Comparison of ENCODE assay signal across 16 cellular contexts in genomic region chr5:141340781-141341354, GRCh38. TPM values are rescaled to one million over a fixed set of nuclear protein-coding genes. Genes with fewer than 3 reads are reported as not detected.
DNase-seq lines count a peak whose midpoint lies in the region; ATAC-seq and TF ChIP-seq lines count a peak whose summit lies in the region.
"Not testable (repeated sequence)": the region's sequence is repeated elsewhere in the genome, so short reads cannot be mapped to it uniquely, and the experiment has no call there.
"Had no signal": no experiment of that assay in that cellular context is flagged by ENCODE, and none has a peak within 500 bp of the region (broad histone marks: within the 10 kb centered on the region; RNA-seq: fewer than 3 reads in every experiment).

No MANE protein-coding gene starts in this region.

- H3K27me3 ChIP-seq in heart left ventricle (peaks cover 0 to 28% (median 0%) of the 10 kb centered on the region in 9 donors), heart right ventricle (peaks cover 0 to 54% (median 0%) of the 10 kb centered on the region in 7 donors), psoas muscle (ENCODE audit: insufficient read depth in 3 of 3, low read length in 2 of 3) (peaks cover 0 to 29% (median 16%) of the 10 kb centered on the region in 3 donors)
- H3K27me3 ChIP-seq in left ventricle myocardium inferior (ENCODE audit: low read depth): not testable (repeated sequence)

- ATAC-seq in Right ventricle myocardium superior (ENCODE audit: poor library complexity); heart left ventricle; psoas muscle: not testable (repeated sequence)
- peak in 2 of 8 donors; percentile 29 to 39 for ATAC-seq in heart right ventricle

- intact Hi-C loops in Right ventricle myocardium superior (cut with DNase I); left ventricle myocardium inferior (cut with micrococcal nuclease); posterior vena cava (cut with DNase I); psoas muscle (cut with DNase I): not testable (repeated sequence)
- intact Hi-C loops in heart left ventricle (cut with DNase I) (loop anchor here in 3 of 10 donors (5.0 to 10.0 kb wide), 4 partner anchors 64 to 221 kb away; partner anchors contain the start of genes PCDHGA9 (in 1 of the 3) and PCDHGB6 (in 1 of the 3)), heart right ventricle (cut with DNase I) (loop anchor here in 4 of 10 donors (5.0 to 10.0 kb wide), 3 partner anchors 81 to 224 kb away; partner anchors contain the start of gene PCDHGA11 (in 1 of the 4))

- not testable (repeated sequence) for TF ChIP-seq CTCF in coronary artery (IDR thresholded peaks at IDR 0.05); heart left ventricle (IDR thresholded peaks at IDR 0.05); heart right ventricle (IDR thresholded peaks at IDR 0.05); left ventricle myocardium inferior (IDR thresholded peaks at IDR 0.05; ENCODE audit: borderline replicate concordance); psoas muscle (IDR thresholded peaks at IDR 0.05)

- 54 to 72% (median 65%) methylated on average over 34 to 45 of the region's 45 CpGs for WGBS in heart left ventricle, 4 donors
- WGBS in heart right ventricle, 2 donors: 49 to 55% methylated on average over 36 to 44 of the region's 45 CpGs
- WGBS in psoas muscle, 3 donors: 47 to 61% (median 58%) methylated on average over 29 to 44 of the region's 45 CpGs

- H3K27ac ChIP-seq in coronary artery, psoas muscle: not testable (repeated sequence)
- H3K27ac ChIP-seq in heart left ventricle (peak overlapping the region in 3 of 12 donors; percentile 73 to 82 (median 81)), heart right ventricle (peak overlapping the region in 2 of 10 donors; percentile 77 to 83), left ventricle myocardium inferior (replicated peaks) (peak overlapping the region; percentile 84)

- DNase-seq in coronary artery (ENCODE audit: low spot score); heart right ventricle; left ventricle myocardium inferior; psoas muscle: not testable (repeated sequence)
- peak; percentile 54 for DNase-seq in Right ventricle myocardium superior
- peak in 1 of 5 donors; percentile 66 for DNase-seq in heart left ventricle
- DNase-seq in posterior vena cava (ENCODE audit: low spot score): peak; percentile 34

- TF ChIP-seq POLR2A in heart left ventricle (IDR thresholded peaks at IDR 0.05): not testable (repeated sequence)

- peak overlapping the region; percentile 15 for H3K4me3 ChIP-seq in coronary artery
- peak overlapping the region in 11 of 12 donors; percentile 1 to 61 (median 38) for H3K4me3 ChIP-seq in heart left ventricle
- H3K4me3 ChIP-seq in heart right ventricle: peak overlapping the region in 9 of 10 donors; percentile 12 to 54 (median 32)
- H3K4me3 ChIP-seq in left ventricle myocardium inferior: peak overlapping the region; percentile 65
- peak overlapping the region; percentile 40 for H3K4me3 ChIP-seq in psoas muscle

- not testable (repeated sequence) for H3K4me1 ChIP-seq in heart left ventricle, heart right ventricle, left ventricle myocardium inferior, psoas muscle

- peaks cover 0 to 98% (median 46%) of the 10 kb centered on the region in 12 donors for H3K9me3 ChIP-seq in heart left ventricle
- H3K9me3 ChIP-seq in heart right ventricle: peaks cover 0 to 99% (median 35%) of the 10 kb centered on the region in 11 donors
- H3K9me3 ChIP-seq in left ventricle myocardium inferior (replicated peaks): peaks cover 98% of the 10 kb centered on the region
- H3K9me3 ChIP-seq in psoas muscle: peaks cover 29% of the 10 kb centered on the region

- not testable (repeated sequence) for H3K36me3 ChIP-seq in heart left ventricle; heart right ventricle; left ventricle myocardium inferior; psoas muscle (ENCODE audit: insufficient read depth in 1 of 2, low read depth in 1 of 2)

RNA-seq across cellular contexts. Expression of gene PCDHGA2, which starts 2.3 kb away (rescaled TPM):
- total RNA-seq in Right ventricle myocardium superior: 6.5 TPM
- total RNA-seq in heart left ventricle: 10 to 100 TPM in 6 of 9 donors, 1 to 10 TPM in 3; 5.8 to 15.1 (median 10.7) TPM
- 1 to 10 TPM; 2.7 to 3.6 TPM for polyA plus RNA-seq in heart left ventricle
- total RNA-seq in heart right ventricle: 10 to 100 TPM in 6 of 10 donors, 1 to 10 TPM in 4; 7.0 to 15.3 (median 12.2) TPM
- 1 to 10 TPM; 1.6 to 2.0 TPM for polyA plus RNA-seq in heart right ventricle
- total RNA-seq in left ventricle myocardium inferior: 7.8 TPM
- 1 to 10 TPM; 3.7 to 7.4 TPM for total RNA-seq in posterior vena cava
- total RNA-seq in psoas muscle: 1 to 10 TPM; 1.2 to 1.8 (median 1.6) TPM
- 1 to 10 TPM in 1 of 3 donors, under 1 TPM in 2; 0.22 to 1.1 (median 0.25) TPM for polyA plus RNA-seq in psoas muscle
- total RNA-seq: Calu3; CD4-positive, alpha-beta T cell; CD4-positive, CD25-positive, alpha-beta regulatory T cell; CD8-positive, alpha-beta T cell had no signal
- polyA plus RNA-seq: CD14-positive monocyte; CD4-positive, alpha-beta memory T cell; CD4-positive, CD25-positive, alpha-beta regulatory T cell; CD8-positive, alpha-beta memory T cell had no signal

RNA-seq across cellular contexts. Expression of gene PCDHGA3, which starts 2.8 kb away (rescaled TPM):
- total RNA-seq in Right ventricle myocardium superior: 13.0 TPM
- 10 to 100 TPM in 8 of 9 donors, 1 to 10 TPM in 1; 7.6 to 27.2 (median 14.7) TPM for total RNA-seq in heart left ventricle
- 1 to 10 TPM; 3.5 to 5.9 TPM for polyA plus RNA-seq in heart left ventricle
- total RNA-seq in heart right ventricle: 10 to 100 TPM; 10.0 to 21.0 (median 15.2) TPM
- 1 to 10 TPM; 1.3 to 7.5 TPM for polyA plus RNA-seq in heart right ventricle
- 12.2 TPM for total RNA-seq in left ventricle myocardium inferior
- 1 to 10 TPM; 2.0 to 3.0 TPM for total RNA-seq in posterior vena cava
- 1 to 10 TPM in 3 of 4 donors, under 1 TPM in 1; 0.97 to 2.4 (median 1.7) TPM for total RNA-seq in psoas muscle
- under 1 TPM; 0.33 to 0.67 (median 0.34) TPM for polyA plus RNA-seq in psoas muscle
- total RNA-seq: A172; Calu3; CD4-positive, alpha-beta T cell; CD4-positive, CD25-positive, alpha-beta regulatory T cell; CD8-positive, alpha-beta memory T cell; CD8-positive, alpha-beta T cell had no signal
- polyA plus RNA-seq: A549; CD14-positive monocyte; CD4-positive, CD25-positive, alpha-beta regulatory T cell; CD8-positive, alpha-beta memory T cell had no signal

RNA-seq across cellular contexts. Expression of gene PCDHGB1, which starts 9.0 kb away (rescaled TPM):
- total RNA-seq in Right ventricle myocardium superior (7.8 TPM), heart left ventricle (10 to 100 TPM in 4 of 9 donors, 1 to 10 TPM in 5; 4.4 to 11.9 (median 8.6) TPM), heart right ventricle (10 to 100 TPM in 3 of 10 donors, 1 to 10 TPM in 7; 5.2 to 13.2 (median 9.0) TPM), left ventricle myocardium inferior (5.7 TPM), posterior vena cava (1 to 10 TPM; 2.6 to 2.8 TPM), psoas muscle (1 to 10 TPM in 2 of 4 donors, under 1 TPM in 2; 0.71 to 1.8 (median 1.2) TPM)
- polyA plus RNA-seq in heart left ventricle (1 to 10 TPM in 1 of 2 donors, under 1 TPM in 1; 0.85 to 5.9 TPM), heart right ventricle (1 to 10 TPM in 1 of 2 donors, under 1 TPM in 1; 0.19 to 7.2 TPM), psoas muscle (under 1 TPM; 0.08 to 0.22 (median 0.12) TPM)
- total RNA-seq: CD4-positive, CD25-positive, alpha-beta regulatory T cell; CD8-positive, alpha-beta memory T cell; CD8-positive, alpha-beta T cell had no signal
- polyA plus RNA-seq: CD14-positive monocyte; CD4-positive, alpha-beta memory T cell; CD4-positive, CD25-positive, alpha-beta regulatory T cell; CD8-positive, alpha-beta memory T cell had no signal

RNA-seq across cellular contexts. Expression of gene PCDHGA1, which starts 10.6 kb away (rescaled TPM):
- 2.7 TPM for total RNA-seq in Right ventricle myocardium superior
- 1 to 10 TPM; 2.1 to 4.9 (median 3.5) TPM for total RNA-seq in heart left ventricle
- 1 to 10 TPM; 1.3 to 1.4 TPM for polyA plus RNA-seq in heart left ventricle
- total RNA-seq in heart right ventricle: 1 to 10 TPM; 2.1 to 5.0 (median 2.8) TPM
- polyA plus RNA-seq in heart right ventricle: 1 to 10 TPM in 1 of 2 donors, under 1 TPM in 1; 0.57 to 1.5 TPM
- 3.1 TPM for total RNA-seq in left ventricle myocardium inferior
- total RNA-seq in posterior vena cava: under 1 TPM; 0.81 to 0.93 TPM
- 1 to 10 TPM in 1 of 4 donors, under 1 TPM in 3; 0.51 to 1.4 (median 0.65) TPM for total RNA-seq in psoas muscle
- polyA plus RNA-seq in psoas muscle: 1 to 10 TPM in 1 of 3 donors, under 1 TPM in 2; 0.27 to 2.1 (median 0.56) TPM
- total RNA-seq: Calu3; CD4-positive, alpha-beta T cell had no signal
- polyA plus RNA-seq: CD14-positive monocyte; CD4-positive, alpha-beta memory T cell; CD8-positive, alpha-beta memory T cell had no signal

RNA-seq across cellular contexts. Expression of gene PCDHGA4, which starts 14.0 kb away (rescaled TPM):
- total RNA-seq in Right ventricle myocardium superior (9.3 TPM), heart left ventricle (10 to 100 TPM in 5 of 9 donors, 1 to 10 TPM in 4; 5.1 to 13.7 (median 11.0) TPM), heart right ventricle (10 to 100 TPM in 8 of 10 donors, 1 to 10 TPM in 2; 7.4 to 16.0 (median 10.5) TPM), left ventricle myocardium inferior (7.3 TPM), posterior vena cava (1 to 10 TPM; 4.7 to 5.5 TPM), psoas muscle (1 to 10 TPM in 3 of 4 donors, under 1 TPM in 1; 0.84 to 2.4 (median 2.2) TPM)
- polyA plus RNA-seq in heart left ventricle (1 to 10 TPM; 2.5 to 5.1 TPM), heart right ventricle (1 to 10 TPM in 1 of 2 donors, under 1 TPM in 1; 0.70 to 4.8 TPM), psoas muscle (under 1 TPM; 0.14 to 0.47 (median 0.40) TPM)
- total RNA-seq: CD4-positive, CD25-positive, alpha-beta regulatory T cell; CD8-positive, alpha-beta T cell had no signal
- polyA plus RNA-seq: CD14-positive monocyte; CD4-positive, alpha-beta memory T cell; CD4-positive, CD25-positive, alpha-beta regulatory T cell; CD8-positive, alpha-beta memory T cell had no signal

Comparison
In these comparisons a context has a peak if more than half of its experiments do, and no peak if none do; other contexts are left out.
1. H3K4me3 ChIP-seq: peak in every context shown above with its lines; median percentile 65 in left ventricle myocardium inferior; 40 in psoas muscle; 38 in heart left ventricle; 32 in heart right ventricle; 15 in coronary artery.